Comparison of ENCODE assay signal across 8 cellular contexts in the genomic region with DNA sequence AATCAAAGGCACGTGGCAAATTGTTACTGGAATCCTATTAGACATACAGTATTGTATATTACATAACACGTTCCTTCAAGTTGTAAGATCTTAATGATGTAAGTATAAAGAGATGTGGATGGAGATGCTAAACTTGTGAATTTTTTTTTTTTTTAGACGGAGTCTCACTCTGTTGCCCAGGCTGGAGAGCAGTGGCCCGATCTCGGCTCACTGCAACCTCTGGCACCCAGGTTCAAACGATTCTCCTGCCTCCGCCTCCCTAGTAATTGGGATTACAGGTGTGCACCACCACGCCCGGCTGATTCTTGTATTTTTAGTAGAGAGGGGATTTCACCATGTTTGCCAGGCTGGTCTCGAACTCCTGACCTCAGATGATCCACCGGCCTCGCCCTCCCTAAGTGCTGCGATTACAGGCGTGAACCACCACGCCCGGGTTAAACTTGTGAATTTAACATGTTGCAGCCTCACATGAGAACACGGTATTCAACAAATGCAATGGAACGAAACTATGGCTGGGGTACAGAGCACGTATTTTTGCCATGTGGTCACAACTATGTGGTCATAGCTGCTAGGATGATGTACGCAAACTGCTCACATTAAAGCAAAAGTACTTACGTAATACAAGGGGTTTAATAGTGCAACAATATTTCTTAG. TPM values are rescaled to one million over a fixed set of nuclear protein-coding genes. Genes with fewer than 3 reads are reported as not detected.
DNase-seq lines count a peak whose midpoint lies in the region; ATAC-seq and TF ChIP-seq lines count a peak whose summit lies in the region.

No MANE protein-coding gene starts in this region.

- H3K4me3 ChIP-seq in Jurkat, Clone E6-1 (ENCODE audit: low read length) = peak overlapping the region; percentile 80
- H3K4me3 ChIP-seq in esophagus muscularis mucosa (peak overlapping the region; percentile 75 to 97 (median 84)), osteoblast (ENCODE audit: insufficient read depth, low read length) (peak overlapping the region; percentile 100)

- H2AFZ ChIP-seq in osteoblast (ENCODE audit: low read length) = peak overlapping the region; percentile 97

- no peaks in the 10 kb centered on the region for H3K27me3 Mint-ChIP-seq in Calu3 (ENCODE audit: unreplicated experiment)

- TF ChIP-seq POLR2A in esophagus muscularis mucosa (IDR thresholded peaks at IDR 0.05; ENCODE audit: low read depth) = no peak

- H3K36me3 ChIP-seq in esophagus muscularis mucosa (peaks cover 0 to 15% (median 7%) of the 10 kb centered on the region in 4 donors), osteoblast (ENCODE audit: insufficient read depth, low read length) (no peaks in the 10 kb centered on the region)

- H3K9me3 ChIP-seq in esophagus muscularis mucosa (no peaks in the 10 kb centered on the region), osteoblast (ENCODE audit: low read depth, low read length) (no peaks in the 10 kb centered on the region)

- peak overlapping the region; percentile 100 for H3K27ac Mint-ChIP-seq in Calu3 (ENCODE audit: unreplicated experiment)

- 39% methylated on average over 21 of the region's 21 CpGs for WGBS in esophagus muscularis mucosa

- CTCF ChIA-PET in Calu3 (lab: Charles Lee) = interaction anchor here (0.9 kb wide), 1 partner anchor 63 kb away, joined by 11 read pairs; no protein-coding TSS in a partner anchor

- no peaks in the 10 kb centered on the region for H3K27me3 ChIP-seq in esophagus muscularis mucosa
- no peaks in the 10 kb centered on the region for H3K27me3 ChIP-seq in osteoblast (ENCODE audit: insufficient read depth, low read length)

- peak overlapping the region; percentile 99 for H3K4me2 ChIP-seq in osteoblast (ENCODE audit: insufficient read depth, low read length)

- H3K9me3 Mint-ChIP-seq in Calu3 (ENCODE audit: low read depth, unreplicated experiment) = no peaks in the 10 kb centered on the region

- peaks cover 43% of the 10 kb centered on the region for H3K79me2 ChIP-seq in osteoblast (ENCODE audit: insufficient read depth, low read length)

- TF ChIP-seq EP300 in esophagus muscularis mucosa (IDR thresholded peaks at IDR 0.05) = no peak

- H3K27ac ChIP-seq in esophagus muscularis mucosa (replicated peaks in 1 of 4) (peak overlapping the region; percentile 82 to 92 (median 87)), osteoblast (ENCODE audit: low read depth, low read length) (peak overlapping the region; percentile 100)

- ATAC-seq in GM21528 (IDR thresholded peaks at IDR 0.05; ENCODE audit: low FRiP score, unreplicated experiment) = peak; percentile 20

- no peaks in the 10 kb centered on the region for H4K20me1 ChIP-seq in osteoblast (ENCODE audit: insufficient read depth, low read length)

- peaks cover 32% of the 10 kb centered on the region for H3K4me1 Mint-ChIP-seq in Calu3 (ENCODE audit: low read depth, unreplicated experiment)

- DNase-seq in Calu3 (peak; percentile 29), esophagus muscularis mucosa (ENCODE audit: extremely low spot score) (no peak), osteoblast (ENCODE audit: insufficient read length, low spot score, missing footprints) (no peak), OCI-M2 (lab: John Stamatoyannopoulos, UW; ENCODE audit: unreplicated experiment) (no peak), GM19238 (ENCODE audit: insufficient read length, low spot score) (no peak)
- no peak for DNase-seq in Jurkat, Clone E6-1 (ENCODE audit: low read depth, low spot score)
- peak in 2 of 3 experiments; percentile 12 to 15 for DNase-seq in activated CD8-positive, alpha-beta memory T cell treated with anti-CD3 and anti-CD28 coated beads for 48 hours (ENCODE audit: low read depth in 2 of 3, low spot score in 2 of 3)

- peak overlapping the region; percentile 99 for H3K4me3 Mint-ChIP-seq in Calu3 (ENCODE audit: low read depth, unreplicated experiment)

- intact Hi-C loops in Calu3 (cut with micrococcal nuclease; ENCODE audit: unreplicated experiment) (no loop called here), esophagus muscularis mucosa (cut with DNase I) (no loop called here)

- H3K4me1 ChIP-seq in esophagus muscularis mucosa = peaks cover 31 to 38% (median 33%) of the 10 kb centered on the region in 4 donors
- H3K4me1 ChIP-seq in osteoblast (ENCODE audit: insufficient read depth, low read length) = peaks cover 19% of the 10 kb centered on the region

- BruUV-seq in Calu3 (replicated peaks; lab: Mats Ljungman, UMichigan) = TSS peak; percentile 88

- H3K36me3 Mint-ChIP-seq in Calu3 (ENCODE audit: insufficient read depth, unreplicated experiment) = peaks cover 25% of the 10 kb centered on the region

- TF ChIP-seq CTCF in Calu3 (IDR thresholded peaks at IDR 0.05; ENCODE audit: unreplicated experiment) (no peak), esophagus muscularis mucosa (IDR thresholded peaks at IDR 0.05) (no peak), osteoblast (IDR thresholded peaks at IDR 0.05; ENCODE audit: extremely low read depth, low read depth, low read length) (no peak)

RNA-seq across cellular contexts. Expression of a gene that starts 0.8 kb away (rescaled TPM):
- total RNA-seq in Calu3 (2022) = 39.1 and 47.8 TPM in 2 replicates
- polyA plus RNA-seq in Jurkat, Clone E6-1 (2012; ENCODE audit: insufficient read depth, insufficient read length) = 57.6 TPM
- 10 to 100 TPM; 15.4 to 21.9 (median 20.4) TPM for total RNA-seq in esophagus muscularis mucosa
- 34.5 and 34.7 TPM in 2 replicates for total RNA-seq in osteoblast

RNA-seq across cellular contexts. Expression of a gene that starts 40.9 kb away (rescaled TPM):
- total RNA-seq in Calu3 (2022) = 112 and 113 TPM in 2 replicates
- polyA plus RNA-seq in Jurkat, Clone E6-1 (2012; ENCODE audit: insufficient read depth, insufficient read length) = 1.2 TPM
- total RNA-seq in esophagus muscularis mucosa = 1 to 10 TPM in 1 of 4 donors, under 1 TPM in 2, not detected in 1; 0.06 to 1.5 (median 0.17) TPM
- total RNA-seq in osteoblast = 0.29 and 2.9 TPM in 2 replicates

RNA-seq across cellular contexts. Expression of a gene that starts 55.2 kb away (rescaled TPM):
- total RNA-seq in Calu3 (2022) = 77.1 and 80.3 TPM in 2 replicates
- 35.7 TPM for polyA plus RNA-seq in Jurkat, Clone E6-1 (2012; ENCODE audit: insufficient read depth, insufficient read length)
- total RNA-seq in esophagus muscularis mucosa = 10 to 100 TPM; 31.8 to 47.3 (median 38.4) TPM
- 41.3 and 56.3 TPM in 2 replicates for total RNA-seq in osteoblast

Comparison
In these comparisons a context has a peak if more than half of its experiments do, and no peak if none do; other contexts are left out.
1. DNase-seq: peak in Calu3 (single experiment) and activated CD8-positive, alpha-beta memory T cell treated with anti-CD3 and anti-CD28 coated beads for 48 hours (2 of 3); none in Jurkat, Clone E6-1 (single experiment), esophagus muscularis mucosa (single experiment), osteoblast (single experiment), OCI-M2 (single experiment) and GM19238 (single experiment).
2. RNA of a gene that starts 40.9 kb away (total RNA-seq): 112 to 113 TPM in Calu3; 0.29 to 2.9 TPM in osteoblast and 0.06 to 1.5 TPM in esophagus muscularis mucosa; every median in the first group is over 10 times any median in the second.
3. Peak in every context shown above with its lines, with median percentiles within 50 percentile points of each other: H3K4me3 ChIP-seq.